Comparison of ENCODE assay signal across 8 cellular contexts in the genomic region with DNA sequence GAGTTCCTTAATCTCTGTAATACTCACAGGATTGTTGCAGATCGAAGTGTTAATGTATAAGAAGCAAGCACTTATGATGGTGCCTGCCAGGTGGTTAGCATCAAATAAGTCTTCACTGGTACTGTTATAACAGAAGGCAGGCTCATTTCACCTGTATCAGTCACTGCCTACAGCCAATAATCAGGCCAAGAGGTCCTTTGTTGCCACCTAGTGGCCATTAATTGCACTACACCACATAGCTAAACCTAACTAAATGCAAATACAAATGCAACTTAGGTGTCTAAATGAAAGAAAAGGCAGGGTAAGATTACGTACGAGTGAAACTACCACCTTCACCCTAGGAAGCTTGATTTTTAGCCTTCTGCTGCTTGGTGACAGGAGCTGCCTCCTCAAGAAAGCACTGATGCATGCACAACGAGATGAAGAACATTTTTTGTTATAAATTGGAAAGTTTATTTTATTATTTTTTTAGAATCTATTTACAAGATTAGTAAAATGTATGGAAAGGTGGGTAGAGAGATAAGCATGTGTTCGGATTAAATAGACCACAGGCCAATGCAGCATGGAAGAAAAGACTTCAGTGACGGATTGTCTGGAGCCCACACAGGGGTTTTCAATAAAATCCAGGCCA.
A peak's percentile ranks its signal among the peaks of the same experiment; 100 is the strongest.
DNase-seq lines count a peak whose midpoint lies in the region; ATAC-seq and TF ChIP-seq lines count a peak whose summit lies in the region.

No MANE protein-coding gene starts in this region.

- peak; percentile 17 for DNase-seq in GM04504 (ENCODE audit: low read depth)
- DNase-seq in NT2/D1 (ENCODE audit: low read depth, low spot score), result peak; percentile 80
- peak; percentile 29 for DNase-seq in activated naive CD4-positive, alpha-beta T cell treated with Interleukin-2 at 50 U/mL for 16 hours
- DNase-seq in head of caudate nucleus, result peak in 37 of 42 donors; percentile 9 to 87 (median 61)
- no peak for DNase-seq in psoas muscle
- DNase-seq in GF-D8 (lab: John Stamatoyannopoulos, UW), result no peak

- no peaks in the 10 kb centered on the region for H3K36me3 ChIP-seq in NT2/D1 (ENCODE audit: insufficient read depth, insufficient read length, low read length)
- H3K36me3 ChIP-seq in psoas muscle (ENCODE audit: insufficient read depth in 1 of 2, low read depth in 1 of 2), result no peaks in the 10 kb centered on the region

- ATAC-seq in GM21576 (IDR thresholded peaks at IDR 0.05; ENCODE audit: unreplicated experiment) (peak; percentile 87), psoas muscle (peak in 3 of 4 donors; percentile 48 to 55 (median 54))

- no peaks in the 10 kb centered on the region for H3K9me3 ChIP-seq in NT2/D1 (ENCODE audit: insufficient read depth, low read length)
- H3K9me3 ChIP-seq in psoas muscle, result no peaks in the 10 kb centered on the region

- peak; percentile 88 for TF ChIP-seq CTCF in psoas muscle (IDR thresholded peaks at IDR 0.05)

- peak; percentile 76 for TF ChIP-seq RAD21 in Ishikawa (IDR thresholded peaks at IDR 0.05; ENCODE audit: low read depth)

- 35 to 41% (median 38%) methylated on average over 6 of the region's 6 CpGs for WGBS in psoas muscle, 3 donors

- H3K9ac ChIP-seq in NT2/D1 (ENCODE audit: insufficient read length, low read depth), result no peak overlapping the region

- intact Hi-C loops in head of caudate nucleus (cut with DNase I), result no loop called here
- intact Hi-C loops in psoas muscle (cut with DNase I), result no loop called here

- H3K27ac ChIP-seq in psoas muscle, result no peak overlapping the region

- H3K4me3 ChIP-seq in NT2/D1 (ENCODE audit: insufficient read length, low read depth) (no peak overlapping the region), psoas muscle (no peak overlapping the region)

- TF ChIP-seq EP300 in Ishikawa (IDR thresholded peaks at IDR 0.05; ENCODE audit: borderline replicate concordance), result no peak

- no peaks in the 10 kb centered on the region for H3K27me3 ChIP-seq in NT2/D1 (ENCODE audit: insufficient read depth, insufficient read length)
- no peaks in the 10 kb centered on the region for H3K27me3 ChIP-seq in psoas muscle (ENCODE audit: insufficient read depth in 3 of 3, low read length in 2 of 3)

- no peaks in the 10 kb centered on the region for H3K4me1 ChIP-seq in NT2/D1 (ENCODE audit: insufficient read depth, insufficient read length)
- H3K4me1 ChIP-seq in psoas muscle, result no peaks in the 10 kb centered on the region

TF ChIP-seq in Ishikawa, 13 proteins besides CTCF, POLR2A, EP300 and RAD21:
- TF ChIP-seq TEAD4 (IDR thresholded peaks at IDR 0.05) (no peak), EGR1 (IDR thresholded peaks at IDR 0.05) (no peak)
- TF ChIP-seq, protein P1, sequence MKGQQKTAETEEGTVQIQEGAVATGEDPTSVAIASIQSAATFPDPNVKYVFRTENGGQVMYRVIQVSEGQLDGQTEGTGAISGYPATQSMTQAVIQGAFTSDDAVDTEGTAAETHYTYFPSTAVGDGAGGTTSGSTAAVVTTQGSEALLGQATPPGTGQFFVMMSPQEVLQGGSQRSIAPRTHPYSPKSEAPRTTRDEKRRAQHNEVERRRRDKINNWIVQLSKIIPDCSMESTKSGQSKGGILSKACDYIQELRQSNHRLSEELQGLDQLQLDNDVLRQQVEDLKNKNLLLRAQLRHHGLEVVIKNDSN (IDR thresholded peaks at IDR 0.05), result no peak
- TF ChIP-seq, protein P2, sequence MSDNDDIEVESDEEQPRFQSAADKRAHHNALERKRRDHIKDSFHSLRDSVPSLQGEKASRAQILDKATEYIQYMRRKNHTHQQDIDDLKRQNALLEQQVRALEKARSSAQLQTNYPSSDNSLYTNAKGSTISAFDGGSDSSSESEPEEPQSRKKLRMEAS (IDR thresholded peaks at IDR 0.05), result no peak
- TF ChIP-seq, protein P3, sequence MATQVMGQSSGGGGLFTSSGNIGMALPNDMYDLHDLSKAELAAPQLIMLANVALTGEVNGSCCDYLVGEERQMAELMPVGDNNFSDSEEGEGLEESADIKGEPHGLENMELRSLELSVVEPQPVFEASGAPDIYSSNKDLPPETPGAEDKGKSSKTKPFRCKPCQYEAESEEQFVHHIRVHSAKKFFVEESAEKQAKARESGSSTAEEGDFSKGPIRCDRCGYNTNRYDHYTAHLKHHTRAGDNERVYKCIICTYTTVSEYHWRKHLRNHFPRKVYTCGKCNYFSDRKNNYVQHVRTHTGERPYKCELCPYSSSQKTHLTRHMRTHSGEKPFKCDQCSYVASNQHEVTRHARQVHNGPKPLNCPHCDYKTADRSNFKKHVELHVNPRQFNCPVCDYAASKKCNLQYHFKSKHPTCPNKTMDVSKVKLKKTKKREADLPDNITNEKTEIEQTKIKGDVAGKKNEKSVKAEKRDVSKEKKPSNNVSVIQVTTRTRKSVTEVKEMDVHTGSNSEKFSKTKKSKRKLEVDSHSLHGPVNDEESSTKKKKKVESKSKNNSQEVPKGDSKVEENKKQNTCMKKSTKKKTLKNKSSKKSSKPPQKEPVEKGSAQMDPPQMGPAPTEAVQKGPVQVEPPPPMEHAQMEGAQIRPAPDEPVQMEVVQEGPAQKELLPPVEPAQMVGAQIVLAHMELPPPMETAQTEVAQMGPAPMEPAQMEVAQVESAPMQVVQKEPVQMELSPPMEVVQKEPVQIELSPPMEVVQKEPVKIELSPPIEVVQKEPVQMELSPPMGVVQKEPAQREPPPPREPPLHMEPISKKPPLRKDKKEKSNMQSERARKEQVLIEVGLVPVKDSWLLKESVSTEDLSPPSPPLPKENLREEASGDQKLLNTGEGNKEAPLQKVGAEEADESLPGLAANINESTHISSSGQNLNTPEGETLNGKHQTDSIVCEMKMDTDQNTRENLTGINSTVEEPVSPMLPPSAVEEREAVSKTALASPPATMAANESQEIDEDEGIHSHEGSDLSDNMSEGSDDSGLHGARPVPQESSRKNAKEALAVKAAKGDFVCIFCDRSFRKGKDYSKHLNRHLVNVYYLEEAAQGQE (IDR thresholded peaks at IDR 0.05; ENCODE audit: low read depth), result no peak

Comparison
In these comparisons a context has a peak if more than half of its experiments do, and no peak if none do; other contexts are left out.
1. DNase-seq: peak in GM04504 (single experiment), NT2/D1 (single experiment), activated naive CD4-positive, alpha-beta T cell treated with Interleukin-2 at 50 U/mL for 16 hours (single experiment) and head of caudate nucleus (37 of 42); none in psoas muscle (0 of 2) and GF-D8 (single experiment).